In genomic region chr3:188367741-188368140, GRCh38 we compare ENCODE assay signal across 16 cellular contexts.
"Had no signal": no experiment of that assay in that cellular context is flagged by ENCODE, and none has a peak within 500 bp of the region (broad histone marks: within the 10 kb centered on the region; RNA-seq: fewer than 3 reads in every experiment).

No MANE protein-coding gene starts in this region.

- ATAC-seq: activated T-cell treated with anti-CD3 and anti-CD28 coated beads, Interleukin-2, amount 50 U/mL, for 72 hours; body of pancreas; pancreas; right lobe of liver had no signal

- H3K36me3 Mint-ChIP-seq: mesothelial cell of epicardium had no signal

- DNase-seq: activated CD4-positive, alpha-beta T cell treated with anti-CD3 and anti-CD28 coated beads, Interleukin-2, amount 50 U/mL, for 4 hours; activated effector memory CD4-positive, alpha-beta T cell treated with anti-CD3 and anti-CD28 coated beads, Interleukin-2, amount 50 U/mL, for 16 hours; activated naive CD4-positive, alpha-beta T cell treated with anti-CD3 and anti-CD28 coated beads, Interleukin-2, amount 50 U/mL, for 16 hours; activated T-cell treated with anti-CD3 and anti-CD28 coated beads, Interleukin-2, amount 50 U/mL, for 72 hours; amniotic stem cell; body of pancreas; endodermal cell; head of caudate nucleus; pancreas; right lobe of liver; stimulated activated naive CD4-positive, alpha-beta T cell; substantia nigra had no signal

- H3K4me3 ChIP-seq: body of pancreas, pancreas, right lobe of liver, tibial nerve had no signal

- H3K27ac Mint-ChIP-seq: activated T-cell treated with anti-CD3 and anti-CD28 coated beads, Interleukin-2, amount 50 U/mL, for 72 hours; endodermal cell; mesothelial cell of epicardium had no signal

- H3K4me1 ChIP-seq: right lobe of liver had no signal

- H3K36me3 ChIP-seq: pancreas, right lobe of liver, tibial nerve had no signal

- H3K27ac ChIP-seq: body of pancreas, epithelial cell of prostate, right lobe of liver, VCaP had no signal

- H3K27me3 ChIP-seq: body of pancreas, pancreas, right lobe of liver, tibial nerve had no signal

- H3K9me3 ChIP-seq: body of pancreas, pancreas, right lobe of liver, tibial nerve had no signal

- H3K4me3 Mint-ChIP-seq: activated T-cell treated with anti-CD3 and anti-CD28 coated beads, Interleukin-2, amount 50 U/mL, for 72 hours; endodermal cell; mesothelial cell of epicardium had no signal
